16 cellular contexts compared by ENCODE assay signal in the genomic region with DNA sequence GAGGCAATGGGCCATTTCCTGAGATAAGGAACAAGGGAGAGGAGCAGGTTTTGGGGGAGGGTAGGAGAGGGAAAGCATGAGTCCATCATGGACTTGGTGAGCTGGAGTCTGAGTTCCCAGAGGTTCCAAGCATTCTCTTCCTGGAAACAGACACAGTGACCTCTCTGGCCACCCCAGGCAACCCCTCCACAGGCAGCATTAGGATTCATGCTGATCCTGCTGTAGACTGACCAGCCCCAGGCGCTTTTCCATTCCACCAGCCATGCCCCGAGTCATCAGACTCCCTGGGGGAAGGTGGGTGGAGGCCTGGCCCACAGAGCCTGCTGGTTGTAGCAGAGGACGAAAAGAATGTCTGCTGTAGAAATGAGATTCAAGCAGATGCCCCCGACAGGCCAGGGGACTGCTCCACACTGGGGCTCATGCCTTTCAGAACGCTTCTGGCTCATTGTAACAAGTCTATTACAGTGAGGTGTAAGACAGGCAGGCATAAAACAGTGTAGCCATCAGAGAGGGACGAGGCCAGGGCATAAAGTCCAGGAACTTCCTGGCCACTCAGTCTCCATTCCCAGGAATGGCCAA. TPM values are rescaled to one million over a fixed set of nuclear protein-coding genes. Genes with fewer than 3 reads are reported as not detected.
A peak's percentile ranks its signal among the peaks of the same experiment; 100 is the strongest.
DNase-seq lines count a peak whose midpoint lies in the region; ATAC-seq and TF ChIP-seq lines count a peak whose summit lies in the region.
"Had no signal": no experiment of that assay in that cellular context is flagged by ENCODE, and none has a peak within 500 bp of the region (broad histone marks: within the 10 kb centered on the region; RNA-seq: fewer than 3 reads in every experiment).

No MANE protein-coding gene starts in this region.

- ATAC-seq in left ventricle myocardium superior (peak; percentile 18), Right ventricle myocardium inferior (no peak), WTC11 (peak; percentile 62)

- H3K4me1 Mint-ChIP-seq in WTC11: peaks cover 15% of the 10 kb centered on the region
- H3K4me1 Mint-ChIP-seq: CD8-positive, alpha-beta memory T cell had no signal

- peaks cover 3% of the 10 kb centered on the region for H3K9me3 Mint-ChIP-seq in WTC11
- H3K9me3 Mint-ChIP-seq: CD8-positive, alpha-beta memory T cell had no signal

- H3K36me3 Mint-ChIP-seq in WTC11: no peaks in the 10 kb centered on the region
- H3K36me3 Mint-ChIP-seq: CD8-positive, alpha-beta memory T cell had no signal

- no peak overlapping the region for H3K27ac Mint-ChIP-seq in WTC11
- H3K27ac Mint-ChIP-seq: CD8-positive, alpha-beta memory T cell; IgD-negative memory B cell had no signal

- DNase-seq in left ventricle myocardium superior: no peak
- DNase-seq in Right ventricle myocardium inferior (ENCODE audit: missing footprints): no peak
- DNase-seq in WTC11 (ENCODE audit: low spot score): no peak
- DNase-seq in islet precursor cell: peak; percentile 90
- DNase-seq in hypothalamus (lab: John Stamatoyannopoulos, UW): no peak
- DNase-seq in H4 (ENCODE audit: low spot score): no peak
- no peak for DNase-seq in DMS53 treated with DMSO at 0.1 percent for 48 hours (lab: John Stamatoyannopoulos, UW; ENCODE audit: unreplicated experiment)
- DNase-seq in OCI-M1 (lab: John Stamatoyannopoulos, UW): no peak
- DNase-seq: CD8-positive, alpha-beta memory T cell; DMS79 treated with DMSO at 0.1 percent for 48 hours; Kasumi-1; NCI-H1105 treated with DMSO at 0.1 percent for 48 hours; NCI-H1930; NCI-H2171; NCI-H748 treated with DMSO at 0.1 percent for 48 hours had no signal

- intact Hi-C loops in left ventricle myocardium superior (cut with micrococcal nuclease) (no loop called here), Right ventricle myocardium inferior (cut with DNase I) (no loop called here)

- H3K4me3 Mint-ChIP-seq in WTC11: no peak overlapping the region
- H3K4me3 Mint-ChIP-seq: CD8-positive, alpha-beta memory T cell; IgD-negative memory B cell had no signal

- H3K27me3 Mint-ChIP-seq in WTC11 (ENCODE audit: low read depth): no peaks in the 10 kb centered on the region

- TF ChIP-seq CTCF in WTC11 (IDR thresholded peaks at IDR 0.05): no peak

- POLR2A ChIA-PET in WTC11 (lab: Charles Lee): no interaction called here

- CTCF ChIA-PET in WTC11 (lab: Charles Lee): no interaction called here

TF ChIP-seq in WTC11, 78 proteins besides CTCF, POLR2A, EP300 and RAD21:
- TF ChIP-seq IRF2 (CRISPR knock-in tag; IDR thresholded peaks at IDR 0.05; ENCODE audit: borderline replicate concordance, low read depth) (no peak), SMAD3 (CRISPR knock-in tag; IDR thresholded peaks at IDR 0.05; ENCODE audit: borderline replicate concordance) (no peak), GTF2I (CRISPR knock-in tag; conservative IDR thresholded peaks at IDR 0.05) (no peak)
- TF ChIP-seq, protein P1, sequence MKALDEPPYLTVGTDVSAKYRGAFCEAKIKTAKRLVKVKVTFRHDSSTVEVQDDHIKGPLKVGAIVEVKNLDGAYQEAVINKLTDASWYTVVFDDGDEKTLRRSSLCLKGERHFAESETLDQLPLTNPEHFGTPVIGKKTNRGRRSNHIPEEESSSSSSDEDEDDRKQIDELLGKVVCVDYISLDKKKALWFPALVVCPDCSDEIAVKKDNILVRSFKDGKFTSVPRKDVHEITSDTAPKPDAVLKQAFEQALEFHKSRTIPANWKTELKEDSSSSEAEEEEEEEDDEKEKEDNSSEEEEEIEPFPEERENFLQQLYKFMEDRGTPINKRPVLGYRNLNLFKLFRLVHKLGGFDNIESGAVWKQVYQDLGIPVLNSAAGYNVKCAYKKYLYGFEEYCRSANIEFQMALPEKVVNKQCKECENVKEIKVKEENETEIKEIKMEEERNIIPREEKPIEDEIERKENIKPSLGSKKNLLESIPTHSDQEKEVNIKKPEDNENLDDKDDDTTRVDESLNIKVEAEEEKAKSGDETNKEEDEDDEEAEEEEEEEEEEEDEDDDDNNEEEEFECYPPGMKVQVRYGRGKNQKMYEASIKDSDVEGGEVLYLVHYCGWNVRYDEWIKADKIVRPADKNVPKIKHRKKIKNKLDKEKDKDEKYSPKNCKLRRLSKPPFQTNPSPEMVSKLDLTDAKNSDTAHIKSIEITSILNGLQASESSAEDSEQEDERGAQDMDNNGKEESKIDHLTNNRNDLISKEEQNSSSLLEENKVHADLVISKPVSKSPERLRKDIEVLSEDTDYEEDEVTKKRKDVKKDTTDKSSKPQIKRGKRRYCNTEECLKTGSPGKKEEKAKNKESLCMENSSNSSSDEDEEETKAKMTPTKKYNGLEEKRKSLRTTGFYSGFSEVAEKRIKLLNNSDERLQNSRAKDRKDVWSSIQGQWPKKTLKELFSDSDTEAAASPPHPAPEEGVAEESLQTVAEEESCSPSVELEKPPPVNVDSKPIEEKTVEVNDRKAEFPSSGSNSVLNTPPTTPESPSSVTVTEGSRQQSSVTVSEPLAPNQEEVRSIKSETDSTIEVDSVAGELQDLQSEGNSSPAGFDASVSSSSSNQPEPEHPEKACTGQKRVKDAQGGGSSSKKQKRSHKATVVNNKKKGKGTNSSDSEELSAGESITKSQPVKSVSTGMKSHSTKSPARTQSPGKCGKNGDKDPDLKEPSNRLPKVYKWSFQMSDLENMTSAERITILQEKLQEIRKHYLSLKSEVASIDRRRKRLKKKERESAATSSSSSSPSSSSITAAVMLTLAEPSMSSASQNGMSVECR (CRISPR knock-in tag; IDR thresholded peaks at IDR 0.05; ENCODE audit: borderline replicate concordance): no peak
- TF ChIP-seq, protein P2, sequence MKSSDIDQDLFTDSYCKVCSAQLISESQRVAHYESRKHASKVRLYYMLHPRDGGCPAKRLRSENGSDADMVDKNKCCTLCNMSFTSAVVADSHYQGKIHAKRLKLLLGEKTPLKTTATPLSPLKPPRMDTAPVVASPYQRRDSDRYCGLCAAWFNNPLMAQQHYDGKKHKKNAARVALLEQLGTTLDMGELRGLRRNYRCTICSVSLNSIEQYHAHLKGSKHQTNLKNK (CRISPR knock-in tag; IDR thresholded peaks at IDR 0.05): no peak
- TF ChIP-seq, protein P3, sequence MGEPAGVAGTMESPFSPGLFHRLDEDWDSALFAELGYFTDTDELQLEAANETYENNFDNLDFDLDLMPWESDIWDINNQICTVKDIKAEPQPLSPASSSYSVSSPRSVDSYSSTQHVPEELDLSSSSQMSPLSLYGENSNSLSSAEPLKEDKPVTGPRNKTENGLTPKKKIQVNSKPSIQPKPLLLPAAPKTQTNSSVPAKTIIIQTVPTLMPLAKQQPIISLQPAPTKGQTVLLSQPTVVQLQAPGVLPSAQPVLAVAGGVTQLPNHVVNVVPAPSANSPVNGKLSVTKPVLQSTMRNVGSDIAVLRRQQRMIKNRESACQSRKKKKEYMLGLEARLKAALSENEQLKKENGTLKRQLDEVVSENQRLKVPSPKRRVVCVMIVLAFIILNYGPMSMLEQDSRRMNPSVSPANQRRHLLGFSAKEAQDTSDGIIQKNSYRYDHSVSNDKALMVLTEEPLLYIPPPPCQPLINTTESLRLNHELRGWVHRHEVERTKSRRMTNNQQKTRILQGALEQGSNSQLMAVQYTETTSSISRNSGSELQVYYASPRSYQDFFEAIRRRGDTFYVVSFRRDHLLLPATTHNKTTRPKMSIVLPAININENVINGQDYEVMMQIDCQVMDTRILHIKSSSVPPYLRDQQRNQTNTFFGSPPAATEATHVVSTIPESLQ (CRISPR knock-in tag; IDR thresholded peaks at IDR 0.05): no peak
TF ChIP-seq in WTC11: peak in this region for 0.

RNA-seq across cellular contexts. Expression of a gene that starts 52.2 kb away (rescaled TPM):
- total RNA-seq in left ventricle myocardium superior: 19.8 TPM
- 20.7 TPM for total RNA-seq in Right ventricle myocardium inferior
- 0.18 to 0.35 TPM (median 0.18 TPM) in 3 replicates for total RNA-seq in WTC11 (2021)
- total RNA-seq in H4 (2014; rRNA removed; shearing (Covaris generic)): 0.08 and 0.14 TPM in 2 replicates
- total RNA-seq: CD8-positive, alpha-beta memory T cell had no signal

Comparison
In these comparisons a context has a peak if more than half of its experiments do, and no peak if none do; other contexts are left out.
1. RNA of a gene that starts 52.2 kb away (total RNA-seq): 20.7 TPM in Right ventricle myocardium inferior (single experiment) and 19.8 TPM in left ventricle myocardium superior (single experiment); 0.18 to 0.35 TPM in WTC11 and 0.08 to 0.14 TPM in H4; every median in the first group is over 10 times any median in the second.